In genomic region chr9:90926920-90927319, GRCh38 we compare ENCODE assay signal across 16 cellular contexts.
DNase-seq lines count a peak whose midpoint lies in the region; ATAC-seq and TF ChIP-seq lines count a peak whose summit lies in the region.
"Had no signal": no experiment of that assay in that cellular context is flagged by ENCODE, and none has a peak within 500 bp of the region (broad histone marks: within the 10 kb centered on the region; RNA-seq: fewer than 3 reads in every experiment).

No MANE protein-coding gene starts in this region.

- peak overlapping the region; percentile 58; the same call in 1 of the 2 replicates for H3K27ac Mint-ChIP-seq in HFFc6
- H3K27ac Mint-ChIP-seq: CD8-positive, alpha-beta T cell had no signal

- no peak overlapping the region for H3K9ac ChIP-seq in SK-N-SH

- H3K9me3 ChIP-seq in A673 (ENCODE audit: low read depth, low read length, poor library complexity, severe bottlenecking) (no peaks in the 10 kb centered on the region), SK-N-SH (no peaks in the 10 kb centered on the region), Peyer's patch (no peaks in the 10 kb centered on the region), heart right ventricle (no peaks in the 10 kb centered on the region)

- H4K20me1 ChIP-seq in SK-N-SH (ENCODE audit: insufficient read depth): no peaks in the 10 kb centered on the region

- POLR2A ChIA-PET in A673 (lab: Charles Lee; ENCODE audit: low non-redundant PET): no interaction called here
- POLR2A ChIA-PET in SK-N-SH (lab: Yijun Ruan, JAX): no interaction called here

- TF ChIP-seq CTCF in A673 (conservative IDR thresholded peaks at IDR 0.05; ENCODE audit: low read depth, low read length) (no peak), HFFc6 (IDR thresholded peaks at IDR 0.05) (no peak), SK-N-SH (IDR thresholded peaks at IDR 0.05) (no peak), Peyer's patch (IDR thresholded peaks at IDR 0.05) (no peak), heart right ventricle (IDR thresholded peaks at IDR 0.05) (no peak)

- H3K9me3 Mint-ChIP-seq in HFFc6: no peaks in the 10 kb centered on the region
- H3K9me3 Mint-ChIP-seq: CD8-positive, alpha-beta T cell had no signal

- H3F3A ChIP-seq in SK-N-SH (replicated peaks; ENCODE audit: insufficient read depth): peaks cover 7% of the 10 kb centered on the region

- no peaks in the 10 kb centered on the region for H3K9me2 ChIP-seq in SK-N-SH

- ATAC-seq in GM21529 (IDR thresholded peaks at IDR 0.05; ENCODE audit: unreplicated experiment) (no peak), GM21381 (IDR thresholded peaks at IDR 0.05; ENCODE audit: unreplicated experiment) (no peak), heart right ventricle (no peak)
- ATAC-seq: CD8-positive, alpha-beta T cell had no signal

- H3K36me3 ChIP-seq in A673 (ENCODE audit: insufficient read depth, low read length, poor library complexity, severe bottlenecking): no peaks in the 10 kb centered on the region
- H3K36me3 ChIP-seq in SK-N-SH (replicated peaks in 1 of 2; ENCODE audit: control insufficient read depth in 1 of 2, insufficient read depth in 2 of 2, low read length in 1 of 2): no peaks in the 10 kb centered on the region
- no peaks in the 10 kb centered on the region for H3K36me3 ChIP-seq in Peyer's patch
- no peaks in the 10 kb centered on the region for H3K36me3 ChIP-seq in heart right ventricle

- H3K4me1 Mint-ChIP-seq in HFFc6 (ENCODE audit: low read depth): peaks cover 33% of the 10 kb centered on the region

- H3K27ac ChIP-seq in A673 (ENCODE audit: low read depth, low read length, poor library complexity, severe bottlenecking): no peak overlapping the region
- no peak overlapping the region; a peak in 1 of 4 replicates for H3K27ac ChIP-seq in SK-N-SH (ENCODE audit: low read depth in 2 of 2, low read length in 1 of 2)
- no peak overlapping the region for H3K27ac ChIP-seq in Peyer's patch
- H3K27ac ChIP-seq in heart right ventricle: no peak overlapping the region

- peaks cover 8% of the 10 kb centered on the region; the same call in 1 of the 2 replicates for H3K27me3 Mint-ChIP-seq in HFFc6 (ENCODE audit: insufficient read depth)

- no peaks in the 10 kb centered on the region for H3K36me3 Mint-ChIP-seq in HFFc6 (ENCODE audit: low read depth)
- H3K36me3 Mint-ChIP-seq: CD8-positive, alpha-beta T cell had no signal

- CTCF ChIA-PET in A673 (lab: Charles Lee): no interaction called here
- CTCF ChIA-PET in SK-N-SH (lab: Yijun Ruan, JAX): no interaction called here

- H3K27me3 ChIP-seq in A673 (replicated peaks; ENCODE audit: insufficient read depth, low read depth, low read length, poor library complexity): no peaks in the 10 kb centered on the region
- no peaks in the 10 kb centered on the region for H3K27me3 ChIP-seq in SK-N-SH (ENCODE audit: insufficient read depth)
- H3K27me3 ChIP-seq in Peyer's patch: no peaks in the 10 kb centered on the region
- peaks cover 0 to 7% (median 0%) of the 10 kb centered on the region in 7 donors for H3K27me3 ChIP-seq in heart right ventricle

- H3K79me2 ChIP-seq in SK-N-SH (ENCODE audit: insufficient read depth): no peaks in the 10 kb centered on the region

- TF ChIP-seq RAD21 in SK-N-SH (IDR thresholded peaks at IDR 0.05; ENCODE audit: low read length): no peak

- peak; percentile 24 for DNase-seq in A673 (ENCODE audit: low spot score)
- DNase-seq in HFFc6: no peak
- no peak for DNase-seq in SK-N-SH
- DNase-seq in glomerular visceral epithelial cell (ENCODE audit: extremely low spot score): peak; percentile 39
- DNase-seq in Peyer's patch: no peak
- no peak for DNase-seq in heart right ventricle
- DNase-seq: CD8-positive, alpha-beta T cell; GDM1; NCI-H1092 treated with DMSO at 0.1 percent for 48 hours; NCI-H1436 treated with DMSO at 0.1 percent for 48 hours; NCI-H2029; NCI-H2227 treated with DMSO at 0.1 percent for 48 hours; NCI-H510A; NK-92 treated with Interleukin-12 subunit alpha and Interleukin-12 subunit beta, amount 100 ng/mL, for 24 hours had no signal

- WGBS in SK-N-SH (ENCODE audit: low lambda C conversion rate): 27% methylated on average over 3 of the region's 3 CpGs
- 52 to 56% methylated on average over 3 of the region's 3 CpGs for WGBS in heart right ventricle, 2 donors

- no peak overlapping the region for H3K4me3 Mint-ChIP-seq in HFFc6
- H3K4me3 Mint-ChIP-seq: CD8-positive, alpha-beta T cell had no signal

- no peak for TF ChIP-seq POLR2A in Peyer's patch (IDR thresholded peaks at IDR 0.05)

- no peak overlapping the region; the same call in 1 of the 2 replicates for H3K4me2 ChIP-seq in SK-N-SH

- H3K4me1 ChIP-seq in A673 (ENCODE audit: insufficient read depth, low read length, poor library complexity, severe bottlenecking) (peaks cover 15% of the 10 kb centered on the region), SK-N-SH (ENCODE audit: control insufficient read depth in 1 of 2, insufficient read depth in 2 of 2, low read depth in 1 of 2, low read length in 1 of 2) (peaks cover 4 to 7% of the 10 kb centered on the region in 2 experiments; a peak in 2 of 4 replicates), Peyer's patch (no peaks in the 10 kb centered on the region), heart right ventricle (peaks cover 0 to under 1% (median 0%) of the 10 kb centered on the region in 9 donors)

- BruUV-seq in A673 (replicated peaks; lab: Mats Ljungman, UMichigan): no TSS peak

- intact Hi-C loops in A673 (cut with micrococcal nuclease; ENCODE audit: unreplicated experiment): no loop called here
- intact Hi-C loops in heart right ventricle (cut with DNase I): loop anchor here in 1 of 10 donors (10.0 kb wide), 1 partner anchor 498 kb away; the partner anchor contains the start of gene NFIL3

- H3K4me3 ChIP-seq in A673 (ENCODE audit: low read depth, low read length, poor library complexity, severe bottlenecking): no peak overlapping the region
- no peak overlapping the region for H3K4me3 ChIP-seq in SK-N-SH (ENCODE audit: low read depth in 2 of 2, low read length in 1 of 2)
- H3K4me3 ChIP-seq in Peyer's patch: no peak overlapping the region
- H3K4me3 ChIP-seq in heart right ventricle: no peak overlapping the region

- no peak for TF ChIP-seq EP300 in SK-N-SH (IDR thresholded peaks at IDR 0.05; ENCODE audit: borderline replicate concordance in 1 of 2, low read depth in 1 of 2, low read length in 1 of 2)

- 0 out of 2 replicates have a peak overlapping the region, but pooled peaks have one; percentile 40 for H2AFZ ChIP-seq in SK-N-SH (ENCODE audit: low read depth)

TF ChIP-seq in SK-N-SH, 30 proteins besides CTCF, POLR2A, EP300 and RAD21:
- TF ChIP-seq TCF12 (IDR thresholded peaks at IDR 0.05): no peak
- TF ChIP-seq YY1 (IDR thresholded peaks at IDR 0.05; ENCODE audit: low read depth): no peak
- no peak for TF ChIP-seq USF2 (IDR thresholded peaks at IDR 0.05; ENCODE audit: borderline replicate concordance, low read depth, low read length)
- TF ChIP-seq REST (IDR thresholded peaks at IDR 0.05; ENCODE audit: low read depth, low read length): no peak
- TF ChIP-seq RFX5 (IDR thresholded peaks at IDR 0.05; ENCODE audit: low read length): no peak

Comparison
In these comparisons a context has a peak if more than half of its experiments do, and no peak if none do; other contexts are left out.
1. DNase-seq: peak in A673 (single experiment) and glomerular visceral epithelial cell (single experiment); none in HFFc6 (single experiment), SK-N-SH (single experiment), Peyer's patch (0 of 3) and heart right ventricle (0 of 2).